Comparison of ENCODE assay signal across 1 cellular context in genomic region chr22:20656516-20656901, GRCh38.
TF ChIP-seq lines count a peak whose summit lies in the region.

No MANE protein-coding gene starts in this region.

TF ChIP-seq in IMR-90, 13 proteins besides CTCF, POLR2A, EP300 and RAD21:
- no peak for TF ChIP-seq CEBPB (IDR thresholded peaks at IDR 0.05; ENCODE audit: low read depth, low read length)
- no peak for TF ChIP-seq ELK1 (IDR thresholded peaks at IDR 0.05; ENCODE audit: borderline replicate concordance, low read depth, low read length)
- no peak for TF ChIP-seq MAZ (IDR thresholded peaks at IDR 0.05; ENCODE audit: borderline replicate concordance, low read depth, low read length)
- no peak for TF ChIP-seq NFE2L2 (IDR thresholded peaks at IDR 0.05; ENCODE audit: low read depth, low read length)
- TF ChIP-seq USF2 (IDR thresholded peaks at IDR 0.05; ENCODE audit: low read depth, low read length) = no peak
- TF ChIP-seq SMC3 (IDR thresholded peaks at IDR 0.05; ENCODE audit: low read depth, low read length) = no peak
- no peak for TF ChIP-seq CHD1 (IDR thresholded peaks at IDR 0.05; ENCODE audit: low read depth, low read length)
- TF ChIP-seq MXI1 (IDR thresholded peaks at IDR 0.05; ENCODE audit: borderline replicate concordance, low read depth, low read length) = no peak
- TF ChIP-seq BHLHE40 (IDR thresholded peaks at IDR 0.05; ENCODE audit: low read depth, low read length) = no peak
- no peak for TF ChIP-seq RCOR1 (IDR thresholded peaks at IDR 0.05; ENCODE audit: insufficient replicate concordance, low read length)
- TF ChIP-seq RFX5 (IDR thresholded peaks at IDR 0.05; ENCODE audit: low read depth, low read length) = no peak
- TF ChIP-seq FOS (IDR thresholded peaks at IDR 0.05; ENCODE audit: low read depth, low read length) = no peak
- TF ChIP-seq MAFK (IDR thresholded peaks at IDR 0.05; ENCODE audit: low read depth, low read length) = no peak
